ENCODE assay signal across 19 cellular contexts in the genomic region with DNA sequence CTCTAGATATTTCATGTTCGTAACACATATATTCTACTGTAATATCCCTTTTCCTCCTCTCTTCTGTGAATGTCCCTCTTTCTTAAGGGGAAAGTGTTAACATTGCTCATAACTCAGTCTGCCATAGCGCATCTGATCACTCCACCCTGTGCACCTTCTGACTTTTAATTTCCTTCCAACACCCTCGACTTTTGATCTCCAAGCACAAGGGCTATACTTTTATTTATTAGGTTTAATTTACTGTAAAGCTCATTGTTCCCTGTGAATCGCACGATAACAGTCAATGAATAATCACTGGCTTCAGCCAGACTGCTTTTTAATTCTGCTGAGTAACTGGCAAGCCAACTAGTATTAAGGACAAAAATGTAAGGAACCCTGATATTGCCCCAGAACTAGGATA. TPM values are rescaled to one million over a fixed set of nuclear protein-coding genes. Genes with fewer than 3 reads are reported as not detected.
DNase-seq lines count a peak whose midpoint lies in the region; ATAC-seq, FAIRE-seq and TF ChIP-seq lines count a peak whose summit lies in the region.
"Had no signal": no experiment of that assay in that cellular context is flagged by ENCODE, and none has a peak within 500 bp of the region (broad histone marks: within the 10 kb centered on the region; RNA-seq: fewer than 3 reads in every experiment).

No MANE protein-coding gene starts in this region.

- H3K27ac ChIP-seq in ascending aorta (peak overlapping the region; percentile 18 to 99), keratinocyte (ENCODE audit: control insufficient read depth, insufficient read depth, low read length) (peak overlapping the region; percentile 11), small intestine (ENCODE audit: low read depth in 1 of 2, low read length in 1 of 2) (peak overlapping the region; percentile 92 to 100)
- H3K27ac ChIP-seq: BLaER1 had no signal

- no peak overlapping the region for H3K4me3 ChIP-seq in ascending aorta
- H3K4me3 ChIP-seq in keratinocyte (ENCODE audit: control insufficient read depth in 2 of 3, extremely low read depth in 1 of 3, insufficient read depth in 2 of 3, low read depth in 1 of 3, low read length in 3 of 3), result no peak overlapping the region
- no peak overlapping the region for H3K4me3 ChIP-seq in small intestine (ENCODE audit: low read depth in 1 of 2, low read length in 2 of 2)
- H3K4me3 ChIP-seq: BLaER1 had no signal

- H3K4me1 ChIP-seq in ascending aorta, result peaks cover 3 to 5% of the 10 kb centered on the region in 2 donors
- peaks cover 44% of the 10 kb centered on the region for H3K4me1 ChIP-seq in keratinocyte (ENCODE audit: control insufficient read depth, extremely low read depth, insufficient read depth, low read length)
- H3K4me1 ChIP-seq in small intestine (ENCODE audit: control insufficient read depth in 2 of 2, insufficient read depth in 1 of 2, low read depth in 1 of 2, low read length in 1 of 2), result peaks cover 3 to 16% of the 10 kb centered on the region in 2 donors

- H3K9me3 ChIP-seq in ascending aorta, result no peaks in the 10 kb centered on the region
- no peaks in the 10 kb centered on the region for H3K9me3 ChIP-seq in keratinocyte (ENCODE audit: control insufficient read depth, low read depth, low read length)
- no peaks in the 10 kb centered on the region for H3K9me3 ChIP-seq in small intestine (ENCODE audit: control insufficient read depth, low read depth)
- H3K9me3 ChIP-seq: BLaER1, SK-N-SH had no signal

- peak overlapping the region; percentile 98 for H3K27ac Mint-ChIP-seq in Calu3 (ENCODE audit: unreplicated experiment)
- no peak overlapping the region for H3K27ac Mint-ChIP-seq in MCF 10A (ENCODE audit: low read depth, unreplicated experiment)
- H3K27ac Mint-ChIP-seq: T-helper 1 cell treated with Interleukin-12 subunit alpha and Interleukin-12 subunit beta and Interleukin-4 antibody, amounts not matched to agents 30 μg/mL and 1 μg/mL, for 36 hours had no signal

- FAIRE-seq in keratinocyte (lab: Jason Lieb, UNC) (no peak), small intestine (lab: Jason Lieb, UNC) (no peak)
- FAIRE-seq: GM12892, TTC549 had no signal

- POLR2A ChIA-PET in MCF 10A (lab: Yijun Ruan, JAX), result interaction anchor here (0.9 to 11.6 kb wide), 10 partner anchors 17 to 380 kb away, joined by 3 to 188 read pairs (median 3); partner anchors contain the start of gene PSMG1

- dilution Hi-C loops in keratinocyte (cut with MboI; ENCODE audit: extremely low pct_ligation_motif_present, low sequenced_read_pairs), result no loop called here

- H3K9ac ChIP-seq in keratinocyte (ENCODE audit: control insufficient read depth, extremely low read depth, insufficient read depth, low read length), result no peak overlapping the region
- H3K9ac ChIP-seq: BLaER1, SK-N-SH had no signal

- no peak for DNase-seq in Calu3
- no peak for DNase-seq in ascending aorta (ENCODE audit: low spot score in 2 of 2)
- DNase-seq in keratinocyte (ENCODE audit: low read depth, low spot score), result no peak
- DNase-seq in small intestine, result peak; percentile 84
- DNase-seq in MCF 10A (ENCODE audit: unreplicated experiment), result no peak
- DNase-seq in SW480 (ENCODE audit: low spot score), result no peak
- no peak for DNase-seq in T-helper 9 cell
- DNase-seq: activated naive CD4-positive, alpha-beta T cell; naive B cell; NCI-H146; NCI-H748 treated with DMSO at 0.1 percent for 48 hours; SK-N-SH had no signal

- CTCF ChIA-PET in Calu3 (lab: Charles Lee) (interaction anchor here (0.5 to 1.0 kb wide), 4 partner anchors 15 to 213 kb away, joined by 3 to 7 read pairs (median 3); no protein-coding TSS in a partner anchor), MCF 10A (lab: Yijun Ruan, JAX) (interaction anchor here (0.7 to 1.4 kb wide), 6 partner anchors 13 to 378 kb away, joined by 3 to 4 read pairs (median 4); no protein-coding TSS in a partner anchor)

- no TSS peak for BruUV-seq in Calu3 (replicated peaks; lab: Mats Ljungman, UMichigan)
- BruUV-seq in MCF 10A (replicated peaks; lab: Mats Ljungman, UMichigan), result no TSS peak

- H3K36me3 Mint-ChIP-seq in Calu3 (ENCODE audit: insufficient read depth, unreplicated experiment) (peaks cover 54% of the 10 kb centered on the region), MCF 10A (ENCODE audit: insufficient read depth, unreplicated experiment) (peaks cover 17% of the 10 kb centered on the region)
- H3K36me3 Mint-ChIP-seq: naive B cell had no signal

- H3K36me3 ChIP-seq in ascending aorta, result no peaks in the 10 kb centered on the region
- peaks cover 0 to 4% of the 10 kb centered on the region in 2 experiments for H3K36me3 ChIP-seq in keratinocyte (ENCODE audit: control insufficient read depth in 2 of 2, extremely low read depth in 1 of 2, insufficient read depth in 2 of 2, low read length in 2 of 2)
- H3K36me3 ChIP-seq in small intestine (ENCODE audit: control insufficient read depth in 2 of 2, insufficient read depth in 2 of 2, low read length in 2 of 2), result peaks cover 0 to 2% of the 10 kb centered on the region in 2 donors
- H3K36me3 ChIP-seq: BLaER1 had no signal

- TF ChIP-seq CTCF in Calu3 (IDR thresholded peaks at IDR 0.05; ENCODE audit: unreplicated experiment) (no peak), ascending aorta (IDR thresholded peaks at IDR 0.05) (no peak), keratinocyte (optimal IDR thresholded peaks at IDR 0.05 in 1 of 3, IDR thresholded peaks at IDR 0.05 in 1 of 3, conservative IDR thresholded peaks at IDR 0.05 in 1 of 3; ENCODE audit: extremely low read depth in 1 of 3, insufficient read depth in 2 of 3, low read length in 3 of 3) (no peak), MCF 10A (IDR thresholded peaks at IDR 0.05; ENCODE audit: unreplicated experiment) (no peak)

- H2AFZ ChIP-seq in keratinocyte (ENCODE audit: control insufficient read depth, low read length), result no peak overlapping the region

- H3K4me3 Mint-ChIP-seq in Calu3 (ENCODE audit: low read depth, unreplicated experiment) (peak overlapping the region; percentile 36), MCF 10A (ENCODE audit: unreplicated experiment) (no peak overlapping the region)
- H3K4me3 Mint-ChIP-seq: stimulated activated effector memory CD8-positive, alpha-beta T cell treated with anti-CD3 and anti-CD28 coated beads, Interleukin-12 subunit alpha, Interleukin-12 subunit beta, amount 100 ng/mL, for 72 hours; T-helper 1 cell treated with Interleukin-12 subunit alpha and Interleukin-12 subunit beta and Interleukin-4 antibody, amounts not matched to agents 30 μg/mL and 1 μg/mL, for 36 hours had no signal

- no peaks in the 10 kb centered on the region for H3K27me3 ChIP-seq in ascending aorta
- no peaks in the 10 kb centered on the region for H3K27me3 ChIP-seq in keratinocyte (ENCODE audit: control insufficient read depth, extremely low read depth, insufficient read depth, low read length)
- H3K27me3 ChIP-seq in small intestine (ENCODE audit: control insufficient read depth in 2 of 2, insufficient read depth in 2 of 2, low read length in 2 of 2), result no peaks in the 10 kb centered on the region
- H3K27me3 ChIP-seq: BLaER1 had no signal

- no peaks in the 10 kb centered on the region for H3K9me3 Mint-ChIP-seq in Calu3 (ENCODE audit: low read depth, unreplicated experiment)
- no peaks in the 10 kb centered on the region for H3K9me3 Mint-ChIP-seq in MCF 10A (ENCODE audit: unreplicated experiment)
- H3K9me3 Mint-ChIP-seq: naive B cell; stimulated activated effector memory CD8-positive, alpha-beta T cell treated with anti-CD3 and anti-CD28 coated beads, Interleukin-12 subunit alpha, Interleukin-12 subunit beta, amount 100 ng/mL, for 72 hours; T-helper 1 cell treated with Interleukin-12 subunit alpha and Interleukin-12 subunit beta and Interleukin-4 antibody, amounts not matched to agents 30 μg/mL and 1 μg/mL, for 36 hours had no signal

- no peaks in the 10 kb centered on the region for H4K20me1 ChIP-seq in keratinocyte (ENCODE audit: control insufficient read depth, extremely low read depth, insufficient read depth, low read length)

- intact Hi-C loops in Calu3 (cut with micrococcal nuclease; ENCODE audit: unreplicated experiment), result no loop called here
- intact Hi-C loops in ascending aorta (cut with DNase I), result no loop called here
- intact Hi-C loops in MCF 10A (cut with micrococcal nuclease), result loop anchor here (10.0 kb wide), 1 partner anchor 138 kb away; no protein-coding TSS in a partner anchor

- WGBS in small intestine, 3 donors, result 16 to 56% (median 29%) methylated on average over 5 of the region's 5 CpGs

- H3K4me1 Mint-ChIP-seq in Calu3 (ENCODE audit: low read depth, unreplicated experiment), result peaks cover 54% of the 10 kb centered on the region
- H3K4me1 Mint-ChIP-seq in MCF 10A (ENCODE audit: insufficient read depth, unreplicated experiment), result peaks cover 29% of the 10 kb centered on the region

- H3K9me1 ChIP-seq in keratinocyte (ENCODE audit: control insufficient read depth, extremely low read depth, insufficient read depth, low read length), result no peaks in the 10 kb centered on the region

- peaks cover 24% of the 10 kb centered on the region for H3K79me2 ChIP-seq in keratinocyte (ENCODE audit: control insufficient read depth, insufficient read depth, low read length)

- no peaks in the 10 kb centered on the region for H3K27me3 Mint-ChIP-seq in Calu3 (ENCODE audit: unreplicated experiment)
- no peaks in the 10 kb centered on the region for H3K27me3 Mint-ChIP-seq in MCF 10A (ENCODE audit: insufficient read depth, unreplicated experiment)

- no peak overlapping the region for H3K4me2 ChIP-seq in keratinocyte (ENCODE audit: control insufficient read depth, extremely low read depth, insufficient read depth, low read depth, low read length)
- H3K4me2 ChIP-seq: BLaER1, SK-N-SH had no signal

- ATAC-seq in GM21367 (IDR thresholded peaks at IDR 0.05; ENCODE audit: unreplicated experiment), result no peak
- ATAC-seq: left lobe of liver; stimulated activated effector memory CD8-positive, alpha-beta T cell treated with anti-CD3 and anti-CD28 coated beads, Interleukin-12 subunit alpha, Interleukin-12 subunit beta, amount 100 ng/mL, for 72 hours had no signal

RNA-seq across cellular contexts. Expression of gene ETS2, which starts 2.7 kb away (rescaled TPM):
- 49.9 and 63.3 TPM in 2 replicates for total RNA-seq in Calu3 (2022)
- total RNA-seq in ascending aorta, result 113 TPM
- polyA plus RNA-seq in keratinocyte, result 58.5 to 61.4 TPM (median 60.3 TPM) in 3 replicates
- 143 TPM for polyA plus RNA-seq in keratinocyte (2011; ENCODE audit: low read depth)
- polyA plus RNA-seq in keratinocyte (2011; cell fraction: cytosol; rRNA removed), result 29.1 and 35.4 TPM in 2 replicates
- 122 and 140 TPM in 2 replicates for polyA plus RNA-seq in keratinocyte (2011; cell fraction: nucleus; rRNA removed)
- polyA plus RNA-seq in keratinocyte (2012; ENCODE audit: low replicate concordance), result 37.3 and 92.4 TPM in 2 replicates
- 46.3 to 57.2 TPM (median 49.1 TPM) in 3 replicates for polyA minus RNA-seq in keratinocyte
- polyA minus RNA-seq in keratinocyte (2011; cell fraction: cytosol; rRNA and poly(A)+ RNA removed), result 34.7 TPM
- 70.5 and 112 TPM in 2 replicates for polyA minus RNA-seq in keratinocyte (2011; cell fraction: nucleus; rRNA and poly(A)+ RNA removed)
- 100 to 1,000 TPM; 129 to 137 (median 133) TPM for polyA plus RNA-seq in small intestine
- 109 and 126 TPM in 2 replicates for total RNA-seq in MCF 10A (2022)

Comparison
In these comparisons a context has a peak if more than half of its experiments do, and no peak if none do; other contexts are left out.
1. H3K27ac ChIP-seq: peak in every context shown above with its lines; median percentile 96 in small intestine; 58 in ascending aorta; 11 in keratinocyte.